In genomic region chr6:55694148-55694547, GRCh38 we compare ENCODE assay signal across 1 cellular context.
TF ChIP-seq lines count a peak whose summit lies in the region.

No MANE protein-coding gene starts in this region.

TF ChIP-seq in SK-N-SH, 30 proteins besides CTCF, POLR2A, EP300 and RAD21 (continued from another document):
- TF ChIP-seq ZBTB33 (IDR thresholded peaks at IDR 0.05; ENCODE audit: borderline replicate concordance, low read depth) (no peak), YY1 (IDR thresholded peaks at IDR 0.05; ENCODE audit: low read depth) (no peak), EZH2phosphoT487 (IDR thresholded peaks at IDR 0.05; ENCODE audit: borderline replicate concordance, low read depth) (no peak), FOXM1 (IDR thresholded peaks at IDR 0.05; ENCODE audit: low read depth) (no peak), GABPA (IDR thresholded peaks at IDR 0.05; ENCODE audit: low read depth) (no peak), USF1 (IDR thresholded peaks at IDR 0.05; ENCODE audit: borderline replicate concordance, low read depth) (no peak), TEAD4 (IDR thresholded peaks at IDR 0.05; ENCODE audit: borderline replicate concordance, insufficient read depth) (0 out of 2 replicates have a peak, but pooled peaks have one; percentile 28), ELF1 (IDR thresholded peaks at IDR 0.05) (no peak), PBX3 (IDR thresholded peaks at IDR 0.05) (peak; percentile 78), MEF2A (IDR thresholded peaks at IDR 0.05; ENCODE audit: borderline replicate concordance, low read depth) (no peak)
- TF ChIP-seq, protein P1, sequence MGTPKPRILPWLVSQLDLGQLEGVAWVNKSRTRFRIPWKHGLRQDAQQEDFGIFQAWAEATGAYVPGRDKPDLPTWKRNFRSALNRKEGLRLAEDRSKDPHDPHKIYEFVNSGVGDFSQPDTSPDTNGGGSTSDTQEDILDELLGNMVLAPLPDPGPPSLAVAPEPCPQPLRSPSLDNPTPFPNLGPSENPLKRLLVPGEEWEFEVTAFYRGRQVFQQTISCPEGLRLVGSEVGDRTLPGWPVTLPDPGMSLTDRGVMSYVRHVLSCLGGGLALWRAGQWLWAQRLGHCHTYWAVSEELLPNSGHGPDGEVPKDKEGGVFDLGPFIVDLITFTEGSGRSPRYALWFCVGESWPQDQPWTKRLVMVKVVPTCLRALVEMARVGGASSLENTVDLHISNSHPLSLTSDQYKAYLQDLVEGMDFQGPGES (IDR thresholded peaks at IDR 0.05; ENCODE audit: low read depth, low read length): no peak
